35 cellular contexts compared by ENCODE assay signal in genomic region chr1:42490237-42490636, GRCh38. TPM values are rescaled to one million over a fixed set of nuclear protein-coding genes. Genes with fewer than 3 reads are reported as not detected.
"Had no signal": no experiment of that assay in that cellular context is flagged by ENCODE, and none has a peak within 500 bp of the region (broad histone marks: within the 10 kb centered on the region; RNA-seq: fewer than 3 reads in every experiment).

No MANE protein-coding gene starts in this region.

- ATAC-seq: activated naive CD4-positive, alpha-beta T cell treated with anti-CD3 and anti-CD28 coated beads, Interleukin-2, amount 50 U/mL, for 72 hours; activated naive CD8-positive, alpha-beta T cell treated with anti-CD3 and anti-CD28 coated beads, Interleukin-2, amount 50 U/mL, for 24 hours; activated T-cell treated with anti-CD3 and anti-CD28 coated beads, Interleukin-2, amount 50 U/mL, for 4 hours; activated T-cell treated with anti-CD3 and anti-CD28 coated beads, Interleukin-2, amount 50 U/mL, for 72 hours; activated T-helper 17 cell treated with anti-CD3 and anti-CD28 coated beads, Interleukin-2, amount 50 U/mL, for 72 hours; body of pancreas had no signal

- H3K9me3 Mint-ChIP-seq: activated naive CD4-positive, alpha-beta T cell treated with anti-CD3 and anti-CD28 coated beads, Interleukin-2, amount 50 U/mL, for 24 hours; activated naive CD8-positive, alpha-beta T cell treated with anti-CD3 and anti-CD28 coated beads for 36 hours; activated naive CD8-positive, alpha-beta T cell treated with anti-CD3 and anti-CD28 coated beads, Interleukin-2, amount 10 ng/mL, durations not matched to agents 7 days and 5 days; activated naive CD8-positive, alpha-beta T cell treated with anti-CD3 and anti-CD28 coated beads, Interleukin-2, amount 50 U/mL, for 24 hours; activated T-cell treated with anti-CD3 and anti-CD28 coated beads, Interleukin-2, amount 50 U/mL, for 24 hours; activated T-cell treated with anti-CD3 and anti-CD28 coated beads, Interleukin-2, amount 50 U/mL, for 4 hours; activated T-helper 17 cell treated with anti-CD3 and anti-CD28 coated beads, Interleukin-2, amount 50 U/mL, for 72 hours; activated T-helper 2 cell treated with anti-CD3 and anti-CD28 coated beads, Interferon-gamma antibody, Interleukin-2, Interleukin-4, amounts not matched to agents 10 μg/mL and 5 μg/mL and 100 μg/mL, durations not matched to agents 14 hours and 24 hours and 36 hours; central memory CD8-positive, alpha-beta T cell had no signal

- H3K27me3 Mint-ChIP-seq: activated naive CD4-positive, alpha-beta T cell treated with anti-CD3 and anti-CD28 coated beads, Interleukin-2, amount 10 ng/mL, durations not matched to agents 7 days and 5 days; activated naive CD4-positive, alpha-beta T cell treated with anti-CD3 and anti-CD28 coated beads, Interleukin-2, amount 50 U/mL, for 24 hours; activated naive CD8-positive, alpha-beta T cell; activated naive CD8-positive, alpha-beta T cell treated with anti-CD3 and anti-CD28 coated beads for 36 hours; activated naive CD8-positive, alpha-beta T cell treated with anti-CD3 and anti-CD28 coated beads, Interleukin-2, amount 10 ng/mL, durations not matched to agents 7 days and 5 days; activated naive CD8-positive, alpha-beta T cell treated with anti-CD3 and anti-CD28 coated beads, Interleukin-2, amount 50 U/mL, for 24 hours; activated T-cell treated with anti-CD3 and anti-CD28 coated beads, Interleukin-2, amount 50 U/mL, for 24 hours; activated T-helper 17 cell treated with anti-CD3 and anti-CD28 coated beads, Interleukin-2, amount 50 U/mL, for 72 hours; brain; central memory CD8-positive, alpha-beta T cell had no signal

- H3K4me1 Mint-ChIP-seq: activated naive CD4-positive, alpha-beta T cell treated with anti-CD3 and anti-CD28 coated beads, Interleukin-2, amount 10 ng/mL, durations not matched to agents 7 days and 5 days; activated naive CD4-positive, alpha-beta T cell treated with anti-CD3 and anti-CD28 coated beads, Interleukin-2, amount 50 U/mL, for 24 hours; activated naive CD8-positive, alpha-beta T cell treated with anti-CD3 and anti-CD28 coated beads for 36 hours; activated naive CD8-positive, alpha-beta T cell treated with anti-CD3 and anti-CD28 coated beads, Interleukin-2, amount 10 ng/mL, durations not matched to agents 7 days and 5 days; activated naive CD8-positive, alpha-beta T cell treated with anti-CD3 and anti-CD28 coated beads, Interleukin-2, amount 50 U/mL, for 24 hours; activated T-helper 17 cell treated with anti-CD3 and anti-CD28 coated beads, Interleukin-2, amount 50 U/mL, for 72 hours; brain; central memory CD8-positive, alpha-beta T cell had no signal

- H3K4me3 Mint-ChIP-seq: activated naive CD4-positive, alpha-beta T cell treated with anti-CD3 and anti-CD28 coated beads for 36 hours; activated naive CD4-positive, alpha-beta T cell treated with anti-CD3 and anti-CD28 coated beads, Interleukin-2, amount 10 ng/mL, durations not matched to agents 7 days and 5 days; activated naive CD4-positive, alpha-beta T cell treated with anti-CD3 and anti-CD28 coated beads, Interleukin-2, amount 50 U/mL, for 24 hours; activated naive CD8-positive, alpha-beta T cell; activated naive CD8-positive, alpha-beta T cell treated with anti-CD3 and anti-CD28 coated beads for 36 hours; activated naive CD8-positive, alpha-beta T cell treated with anti-CD3 and anti-CD28 coated beads, Interleukin-2, amount 10 ng/mL, durations not matched to agents 7 days and 5 days; activated naive CD8-positive, alpha-beta T cell treated with anti-CD3 and anti-CD28 coated beads, Interleukin-2, amount 50 U/mL, for 24 hours; activated T-cell treated with anti-CD3 and anti-CD28 coated beads, Interleukin-2, amount 50 U/mL, for 24 hours; activated T-cell treated with anti-CD3 and anti-CD28 coated beads, Interleukin-2, amount 50 U/mL, for 4 hours; activated T-cell treated with anti-CD3 and anti-CD28 coated beads, Interleukin-2, amount 50 U/mL, for 72 hours; activated T-helper 1 cell treated with anti-CD3 and anti-CD28 coated beads, Interleukin-12 subunit alpha, Interleukin-12 subunit beta, Interleukin-2, Interleukin-4 antibody, amounts not matched to agents 30 ng/mL and 10 ng/mL and 1 ng/mL, durations not matched to agents 14 hours and 24 hours and 36 hours; activated T-helper 17 cell treated with anti-CD3 and anti-CD28 coated beads, Interleukin-2, amount 50 U/mL, for 72 hours; brain; central memory CD8-positive, alpha-beta T cell had no signal

- H3K27ac Mint-ChIP-seq: activated naive CD4-positive, alpha-beta T cell treated with anti-CD3 and anti-CD28 coated beads for 36 hours; activated naive CD4-positive, alpha-beta T cell treated with anti-CD3 and anti-CD28 coated beads, Interleukin-2, amount 10 ng/mL, durations not matched to agents 7 days and 5 days; activated naive CD4-positive, alpha-beta T cell treated with anti-CD3 and anti-CD28 coated beads, Interleukin-2, amount 50 U/mL, for 24 hours; activated naive CD4-positive, alpha-beta T cell treated with anti-CD3 and anti-CD28 coated beads, Interleukin-2, amount 50 U/mL, for 72 hours; activated naive CD8-positive, alpha-beta T cell; activated naive CD8-positive, alpha-beta T cell treated with anti-CD3 and anti-CD28 coated beads for 36 hours; activated naive CD8-positive, alpha-beta T cell treated with anti-CD3 and anti-CD28 coated beads, Interleukin-2, amount 10 ng/mL, durations not matched to agents 7 days and 5 days; activated naive CD8-positive, alpha-beta T cell treated with anti-CD3 and anti-CD28 coated beads, Interleukin-2, amount 50 U/mL, for 24 hours; activated T-cell treated with anti-CD3 and anti-CD28 coated beads, Interleukin-2, amount 50 U/mL, for 24 hours; activated T-cell treated with anti-CD3 and anti-CD28 coated beads, Interleukin-2, amount 50 U/mL, for 72 hours; activated T-helper 1 cell treated with anti-CD3 and anti-CD28 coated beads, Interleukin-12 subunit alpha, Interleukin-12 subunit beta, Interleukin-2, Interleukin-4 antibody, amounts not matched to agents 30 ng/mL and 10 ng/mL and 1 ng/mL, durations not matched to agents 14 hours and 24 hours and 36 hours; activated T-helper 17 cell treated with anti-CD3 and anti-CD28 coated beads, Interleukin-2, amount 50 U/mL, for 72 hours; activated T-helper 2 cell treated with anti-CD3 and anti-CD28 coated beads, Interferon-gamma antibody, Interleukin-2, Interleukin-4, amounts not matched to agents 10 μg/mL and 5 μg/mL and 100 μg/mL, durations not matched to agents 14 hours and 24 hours and 36 hours; brain had no signal

- H3K36me3 Mint-ChIP-seq: activated naive CD4-positive, alpha-beta T cell treated with anti-CD3 and anti-CD28 coated beads, Interleukin-2, amount 10 ng/mL, durations not matched to agents 7 days and 5 days had no signal

- DNase-seq: activated effector memory CD4-positive, alpha-beta T cell treated with anti-CD3 and anti-CD28 coated beads, Interleukin-2, amount 50 U/mL, for 16 hours; activated effector memory CD4-positive, alpha-beta T cell treated with Interleukin-2 at 50 U/mL for 16 hours; activated gamma-delta T cell; activated gamma-delta T cell treated with Interleukin-2 at 50 U/mL for 16 hours; activated naive CD4-positive, alpha-beta T cell; activated naive CD4-positive, alpha-beta T cell treated with anti-CD3 and anti-CD28 coated beads for 36 hours; activated naive CD4-positive, alpha-beta T cell treated with anti-CD3 and anti-CD28 coated beads, Interleukin-2, amount 10 ng/mL, durations not matched to agents 7 days and 5 days; activated naive CD4-positive, alpha-beta T cell treated with anti-CD3 and anti-CD28 coated beads, Interleukin-2, amount 50 U/mL, for 16 hours; activated naive CD4-positive, alpha-beta T cell treated with Interleukin-2 at 50 U/mL for 16 hours; activated naive CD8-positive, alpha-beta T cell treated with anti-CD3 and anti-CD28 coated beads for 36 hours; activated naive CD8-positive, alpha-beta T cell treated with anti-CD3 and anti-CD28 coated beads, Interleukin-2, amount 10 ng/mL, durations not matched to agents 7 days and 5 days; activated naive CD8-positive, alpha-beta T cell treated with anti-CD3 and anti-CD28 coated beads, Interleukin-2, amount 50 U/mL, for 24 hours; activated T-cell treated with anti-CD3 and anti-CD28 coated beads, Interleukin-2, amount 50 U/mL, for 24 hours; activated T-cell treated with anti-CD3 and anti-CD28 coated beads, Interleukin-2, amount 50 U/mL, for 4 hours; activated T-cell treated with anti-CD3 and anti-CD28 coated beads, Interleukin-2, amount 50 U/mL, for 48 hours; activated T-cell treated with anti-CD3 and anti-CD28 coated beads, Interleukin-2, amount 50 U/mL, for 72 hours; adrenal gland; amniotic stem cell; amygdala; anterior cingulate cortex; aorta; body of pancreas; brain microvascular endothelial cell; caudate nucleus; central memory CD4-positive, alpha-beta T cell; cerebellar nuclear complex had no signal

RNA-seq across cellular contexts. Expression of gene CCDC30, which starts 27.2 kb away (rescaled TPM):
- total RNA-seq: ascending aorta had no signal

RNA-seq across cellular contexts. Expression of gene ZMYND12, which starts 34.4 kb away (rescaled TPM):
- total RNA-seq: activated T-helper 1 cell treated with anti-CD3 and anti-CD28 coated beads, Interleukin-12 subunit alpha, Interleukin-12 subunit beta, Interleukin-2, Interleukin-4 antibody, amounts not matched to agents 30 ng/mL and 10 ng/mL and 1 ng/mL, durations not matched to agents 14 hours and 24 hours and 36 hours; ascending aorta had no signal
